10 cellular contexts compared by ENCODE assay signal in genomic region chr1:201156819-201157218, GRCh38. TPM values are rescaled to one million over a fixed set of nuclear protein-coding genes. Genes with fewer than 3 reads are reported as not detected.
"Had no signal": no experiment of that assay in that cellular context is flagged by ENCODE, and none has a peak within 500 bp of the region (broad histone marks: within the 10 kb centered on the region; RNA-seq: fewer than 3 reads in every experiment).

No MANE protein-coding gene starts in this region.

- H2AFZ ChIP-seq: GM23248 had no signal

- DNase-seq: GM23248, GOT3, H7, HFFc6, IMR-90 had no signal

- H3K4me3 ChIP-seq: GM23248, HAP-1 had no signal

- FAIRE-seq: HTR-8/SVneo had no signal

- H3K27ac Mint-ChIP-seq: HFFc6 had no signal

- H3K27ac ChIP-seq: GM23248 had no signal

- ATAC-seq: HCT116 had no signal

- H3K4me3 Mint-ChIP-seq: HFFc6 had no signal

- H3K9me3 Mint-ChIP-seq: HFFc6 had no signal

- H3K9ac ChIP-seq: GM23248 had no signal

RNA-seq across cellular contexts. Expression of gene ASCL5, which starts 29.8 kb away (rescaled TPM):
- total RNA-seq: GM23248, H4, H7, HFFc6, HT-29, IMR-90 had no signal
- polyA plus RNA-seq: GM23248, IMR-90 had no signal

RNA-seq across cellular contexts. Expression of gene IGFN1, which starts 33.8 kb away (rescaled TPM):
- total RNA-seq: GM23248, HFFc6, IMR-90 had no signal
- polyA plus RNA-seq: GM23248 had no signal

RNA-seq across cellular contexts. Expression of gene CACNA1S, which starts 44.6 kb away (rescaled TPM):
- total RNA-seq: GM23248, H4, H7, HFFc6, HT-29, IMR-90 had no signal
- polyA plus RNA-seq: GM23248, IMR-90 had no signal
